ENCODE assay signal across 30 cellular contexts in genomic region chr2:8555543-8555942, GRCh38.
"Had no signal": no experiment of that assay in that cellular context is flagged by ENCODE, and none has a peak within 500 bp of the region (broad histone marks: within the 10 kb centered on the region; RNA-seq: fewer than 3 reads in every experiment).

No MANE protein-coding gene starts in this region.

- H3K9me3 Mint-ChIP-seq: activated naive CD4-positive, alpha-beta T cell treated with anti-CD3 and anti-CD28 coated beads, Interleukin-2, amount 50 U/mL, for 24 hours had no signal

- DNase-seq: activated CD4-positive, alpha-beta T cell treated with anti-CD3 and anti-CD28 coated beads for 36 hours; activated CD4-positive, alpha-beta T cell treated with anti-CD3 and anti-CD28 coated beads, Interleukin-2, amount 10 ng/mL, durations not matched to agents 7 days and 5 days; activated CD4-positive, alpha-beta T cell treated with anti-CD3 and anti-CD28 coated beads, Interleukin-2, amount 50 U/mL, for 48 hours; activated CD8-positive, alpha-beta T cell treated with anti-CD3 and anti-CD28 coated beads, Interleukin-2, amount 10 ng/mL, durations not matched to agents 7 days and 5 days; activated gamma-delta T cell; activated naive CD4-positive, alpha-beta T cell treated with Interleukin-2 at 50 U/mL for 16 hours; activated naive CD8-positive, alpha-beta T cell treated with anti-CD3 and anti-CD28 coated beads, Interleukin-2, amount 10 ng/mL, durations not matched to agents 7 days and 5 days; activated T-cell treated with anti-CD3 and anti-CD28 coated beads, Interleukin-2, amount 50 U/mL, for 24 hours; amygdala; body of pancreas; Karpas-422; KBM-7; NCI-H1105; NCI-H1417 treated with DMSO at 0.1 percent for 48 hours; NCI-H187 treated with DMSO at 0.1 percent for 48 hours; NCI-H345; NCI-H524 treated with DMSO at 0.1 percent for 48 hours; NCI-H748 treated with DMSO at 0.1 percent for 48 hours; NK-92 treated with Interleukin-12 subunit alpha and Interleukin-12 subunit beta, amount 100 ng/mL, for 24 hours; PC-9; Right ventricle myocardium superior; SW 1271; T-helper 1 cell; T-helper 2 cell; T-helper 9 cell had no signal

- ATAC-seq: activated CD4-positive, alpha-beta T cell treated with anti-CD3 and anti-CD28 coated beads for 36 hours; activated CD4-positive, CD25-positive, alpha-beta regulatory T cell treated with anti-CD3 and anti-CD28 coated beads, Interleukin-2, amount 50 U/mL, for 24 hours; activated CD8-positive, alpha-beta T cell treated with anti-CD3 and anti-CD28 coated beads, Interleukin-2, amount 10 ng/mL, durations not matched to agents 7 days and 5 days; body of pancreas had no signal

- H3K9me3 ChIP-seq: body of pancreas had no signal

- H3K4me3 Mint-ChIP-seq: activated CD4-positive, alpha-beta T cell treated with anti-CD3 and anti-CD28 coated beads for 36 hours; activated CD4-positive, alpha-beta T cell treated with anti-CD3 and anti-CD28 coated beads, Interleukin-2, amount 10 ng/mL, durations not matched to agents 7 days and 5 days; activated CD8-positive, alpha-beta T cell treated with anti-CD3 and anti-CD28 coated beads, Interleukin-2, amount 10 ng/mL, durations not matched to agents 7 days and 5 days; activated naive CD4-positive, alpha-beta T cell treated with anti-CD3 and anti-CD28 coated beads, Interleukin-2, amount 50 U/mL, for 24 hours; activated naive CD8-positive, alpha-beta T cell treated with anti-CD3 and anti-CD28 coated beads, Interleukin-2, amount 10 ng/mL, durations not matched to agents 7 days and 5 days; activated T-cell treated with anti-CD3 and anti-CD28 coated beads, Interleukin-2, amount 50 U/mL, for 24 hours had no signal

- H3K4me3 ChIP-seq: body of pancreas, breast epithelium, PC-9 had no signal

- H3K36me3 ChIP-seq: breast epithelium had no signal

- H3K27me3 ChIP-seq: body of pancreas, breast epithelium had no signal

- H3K4me1 ChIP-seq: body of pancreas, breast epithelium had no signal

- FAIRE-seq: astrocyte had no signal

- H3K27me3 Mint-ChIP-seq: activated naive CD4-positive, alpha-beta T cell treated with anti-CD3 and anti-CD28 coated beads, Interleukin-2, amount 50 U/mL, for 24 hours; activated naive CD8-positive, alpha-beta T cell treated with anti-CD3 and anti-CD28 coated beads, Interleukin-2, amount 10 ng/mL, durations not matched to agents 7 days and 5 days; activated T-cell treated with anti-CD3 and anti-CD28 coated beads, Interleukin-2, amount 50 U/mL, for 24 hours had no signal

- H3K27ac ChIP-seq: body of pancreas, breast epithelium, PC-9 had no signal

- H3K27ac Mint-ChIP-seq: activated CD4-positive, alpha-beta T cell treated with anti-CD3 and anti-CD28 coated beads for 36 hours; activated CD4-positive, alpha-beta T cell treated with anti-CD3 and anti-CD28 coated beads, Interleukin-2, amount 10 ng/mL, durations not matched to agents 7 days and 5 days; activated CD8-positive, alpha-beta T cell treated with anti-CD3 and anti-CD28 coated beads, Interleukin-2, amount 10 ng/mL, durations not matched to agents 7 days and 5 days; activated naive CD4-positive, alpha-beta T cell treated with anti-CD3 and anti-CD28 coated beads, Interleukin-2, amount 50 U/mL, for 24 hours; activated naive CD8-positive, alpha-beta T cell treated with anti-CD3 and anti-CD28 coated beads, Interleukin-2, amount 10 ng/mL, durations not matched to agents 7 days and 5 days; activated T-cell treated with anti-CD3 and anti-CD28 coated beads, Interleukin-2, amount 50 U/mL, for 24 hours; activated T-helper 2 cell treated with anti-CD3 and anti-CD28 coated beads, Interferon-gamma antibody, Interleukin-2, Interleukin-4, amounts not matched to agents 10 μg/mL and 5 μg/mL and 100 μg/mL, durations not matched to agents 14 hours and 24 hours and 36 hours had no signal
